In genomic region chr1:29230204-29230552, GRCh38 we compare ENCODE assay signal across 1 cellular context.
TF ChIP-seq lines count a peak whose summit lies in the region.

No MANE protein-coding gene starts in this region.

TF ChIP-seq in K562, 482 proteins besides CTCF, POLR2A, EP300 and RAD21 (continues in another document):
- no peak for TF ChIP-seq RHOXF2B (CRISPR knock-in tag; conservative IDR thresholded peaks at IDR 0.05)
- no peak for TF ChIP-seq MITF (IDR thresholded peaks at IDR 0.05)
- TF ChIP-seq CCNT2 (IDR thresholded peaks at IDR 0.05; ENCODE audit: borderline replicate concordance, extremely low read depth, insufficient read length, low read depth, low read length): no peak
- TF ChIP-seq RCOR1 (IDR thresholded peaks at IDR 0.05; ENCODE audit: borderline replicate concordance in 1 of 2, low read depth in 2 of 2, low read length in 2 of 2): peak in 1 of 2 experiments; percentile 65; a peak in 2 of 4 replicates
- no peak for TF ChIP-seq CEBPB (tag; IDR thresholded peaks at IDR 0.05)
- no peak for TF ChIP-seq PTTG1 (tag; IDR thresholded peaks at IDR 0.05; ENCODE audit: low read depth)
- TF ChIP-seq GTF3C2 (IDR thresholded peaks at IDR 0.05; ENCODE audit: borderline replicate concordance, extremely low read depth, insufficient read length): no peak
- TF ChIP-seq CBX8 (IDR thresholded peaks at IDR 0.05; ENCODE audit: borderline replicate concordance, extremely low read depth, low read depth, low read length, poor library complexity, severe bottlenecking): no peak
- peak; percentile 88 for TF ChIP-seq BCOR (IDR thresholded peaks at IDR 0.05)
- no peak for TF ChIP-seq MLLT1 (IDR thresholded peaks at IDR 0.05)
- no peak for TF ChIP-seq KAT2B (IDR thresholded peaks at IDR 0.05; ENCODE audit: low read depth, low read length)
- no peak for TF ChIP-seq SIN3B (IDR thresholded peaks at IDR 0.05; ENCODE audit: low read depth)
- no peak for TF ChIP-seq GTF2F1 (IDR thresholded peaks at IDR 0.05; ENCODE audit: low read depth, low read length)
- TF ChIP-seq DIDO1 (tag; IDR thresholded peaks at IDR 0.05; ENCODE audit: low read depth): no peak
- no peak for TF ChIP-seq TCFL5 (CRISPR knock-in tag; conservative IDR thresholded peaks at IDR 0.05)
- TF ChIP-seq ZNF282 (CRISPR knock-in tag; IDR thresholded peaks at IDR 0.05): no peak
- TF ChIP-seq BRD4 (IDR thresholded peaks at IDR 0.05): no peak
- TF ChIP-seq ZNF507 (tag; conservative IDR thresholded peaks at IDR 0.05): no peak
- TF ChIP-seq GABPB2 (CRISPR knock-in tag; conservative IDR thresholded peaks at IDR 0.05): no peak
- TF ChIP-seq ZSCAN29 (IDR thresholded peaks at IDR 0.05): no peak
- no peak for TF ChIP-seq ZBTB12 (CRISPR knock-in tag; IDR thresholded peaks at IDR 0.05)
- no peak; the same call in 1 of the 2 replicates for TF ChIP-seq ZNF232 (CRISPR knock-in tag; IDR thresholded peaks at IDR 0.05)
- TF ChIP-seq KAT8 (IDR thresholded peaks at IDR 0.05; ENCODE audit: low read depth): no peak
- no peak for TF ChIP-seq ZNF217 (CRISPR knock-in tag; IDR thresholded peaks at IDR 0.05)
- no peak for TF ChIP-seq TAL1 (IDR thresholded peaks at IDR 0.05)
- TF ChIP-seq BHLHE40 (IDR thresholded peaks at IDR 0.05; ENCODE audit: low read length): no peak
- TF ChIP-seq ELF2 (CRISPR knock-in tag; IDR thresholded peaks at IDR 0.05): no peak
- peak; percentile 30; the same call in 1 of the 2 replicates for TF ChIP-seq HDAC2 (IDR thresholded peaks at IDR 0.05)
- no peak for TF ChIP-seq E2F4 (CRISPR knock-in tag; IDR thresholded peaks at IDR 0.05; ENCODE audit: low read depth)
- peak; percentile 89 for TF ChIP-seq RBM25 (IDR thresholded peaks at IDR 0.05; ENCODE audit: low read depth, low read length, severe bottlenecking)
- TF ChIP-seq PTBP1 (IDR thresholded peaks at IDR 0.05; ENCODE audit: low read depth, low read length): no peak
- TF ChIP-seq ZNF764 (CRISPR knock-in tag; IDR thresholded peaks at IDR 0.05; ENCODE audit: low read depth): no peak
- TF ChIP-seq ZNF311 (CRISPR knock-in tag; IDR thresholded peaks at IDR 0.05): no peak
- 0 out of 2 replicates have a peak, but pooled peaks have one; percentile 22 for TF ChIP-seq NFATC3 (IDR thresholded peaks at IDR 0.05)
- TF ChIP-seq FOXP1 (CRISPR knock-in tag; IDR thresholded peaks at IDR 0.05): no peak
- no peak for TF ChIP-seq ZNF395 (CRISPR knock-in tag; IDR thresholded peaks at IDR 0.05)
- no peak for TF ChIP-seq ZNF609 (CRISPR knock-in tag; IDR thresholded peaks at IDR 0.05; ENCODE audit: borderline replicate concordance)
- TF ChIP-seq ATF4 (CRISPR knock-in tag; IDR thresholded peaks at IDR 0.05): no peak
- no peak for TF ChIP-seq BRF2 (IDR thresholded peaks at IDR 0.05; ENCODE audit: borderline replicate concordance, insufficient read depth, insufficient read length)
